Comparison of ENCODE assay signal across 1 cellular context in the genomic region with DNA sequence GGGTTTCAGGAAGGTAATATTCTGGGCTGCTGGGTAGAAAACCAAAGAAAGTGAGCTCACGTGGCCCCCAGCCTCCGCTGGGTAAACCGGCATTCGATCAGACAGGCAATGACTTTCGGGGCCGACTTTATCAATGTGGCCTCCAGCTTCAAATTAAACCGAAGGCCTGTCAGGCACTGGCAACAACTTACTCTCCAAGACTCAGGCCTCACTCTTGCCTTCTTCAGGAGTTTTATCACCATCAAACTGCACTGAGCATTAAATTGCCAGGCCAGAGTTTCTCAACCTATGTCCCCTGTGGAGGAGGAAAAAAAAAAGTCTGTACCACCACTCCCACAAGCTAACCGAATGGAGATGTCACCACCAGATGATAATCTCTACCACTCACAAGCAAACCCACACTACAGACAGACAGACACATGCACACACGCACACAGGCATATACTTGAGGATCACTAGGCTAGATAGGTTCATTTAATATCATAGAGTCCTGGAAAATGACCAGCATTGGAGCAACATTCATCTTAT.
TF ChIP-seq lines count a peak whose summit lies in the region.

No MANE protein-coding gene starts in this region.

TF ChIP-seq in K562, 482 proteins besides CTCF, POLR2A, EP300 and RAD21 (continued from another document and continues in another):
- TF ChIP-seq, protein P1, sequence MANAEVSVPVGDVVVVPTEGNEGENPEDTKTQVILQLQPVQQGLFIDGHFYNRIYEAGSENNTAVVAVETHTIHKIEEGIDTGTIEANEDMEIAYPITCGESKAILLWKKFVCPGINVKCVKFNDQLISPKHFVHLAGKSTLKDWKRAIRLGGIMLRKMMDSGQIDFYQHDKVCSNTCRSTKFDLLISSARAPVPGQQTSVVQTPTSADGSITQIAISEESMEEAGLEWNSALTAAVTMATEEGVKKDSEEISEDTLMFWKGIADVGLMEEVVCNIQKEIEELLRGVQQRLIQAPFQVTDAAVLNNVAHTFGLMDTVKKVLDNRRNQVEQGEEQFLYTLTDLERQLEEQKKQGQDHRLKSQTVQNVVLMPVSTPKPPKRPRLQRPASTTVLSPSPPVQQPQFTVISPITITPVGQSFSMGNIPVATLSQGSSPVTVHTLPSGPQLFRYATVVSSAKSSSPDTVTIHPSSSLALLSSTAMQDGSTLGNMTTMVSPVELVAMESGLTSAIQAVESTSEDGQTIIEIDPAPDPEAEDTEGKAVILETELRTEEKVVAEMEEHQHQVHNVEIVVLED (CRISPR knock-in tag; IDR thresholded peaks at IDR 0.05) = 0 out of 2 replicates have a peak, but pooled peaks have one; percentile 12
- TF ChIP-seq HNRNPLL (IDR thresholded peaks at IDR 0.05; ENCODE audit: low read depth, low read length, poor library complexity, severe bottlenecking) (no peak), ZNF431 (CRISPR knock-in tag; IDR thresholded peaks at IDR 0.05) (no peak), SRSF3 (IDR thresholded peaks at IDR 0.05; ENCODE audit: insufficient read depth, low read length) (no peak), CREB3L1 (IDR thresholded peaks at IDR 0.05; ENCODE audit: borderline replicate concordance, low read depth) (0 out of 2 replicates have a peak, but pooled peaks have one; percentile 50), FOXK2 (conservative IDR thresholded peaks at IDR 0.05 in 1 of 2, IDR thresholded peaks at IDR 0.05 in 1 of 2; ENCODE audit: low read depth in 2 of 2) (peak; percentile 43 to 52; a peak in 3 of 4 replicates), ZNF124 (CRISPR knock-in tag; IDR thresholded peaks at IDR 0.05) (no peak), GABPB2 (CRISPR knock-in tag; conservative IDR thresholded peaks at IDR 0.05) (no peak), ZNF780A (CRISPR knock-in tag; IDR thresholded peaks at IDR 0.05) (no peak), ZNF717 (CRISPR knock-in tag; IDR thresholded peaks at IDR 0.05) (no peak), BRD4 (IDR thresholded peaks at IDR 0.05) (no peak), ZNF57 (CRISPR knock-in tag; IDR thresholded peaks at IDR 0.05) (no peak), PHF20 (IDR thresholded peaks at IDR 0.05; ENCODE audit: partially characterized antibody) (no peak), TBP (optimal IDR thresholded peaks at IDR 0.05; ENCODE audit: low read depth, low read length) (peak; percentile 36), MAX (CRISPR knock-in tag; IDR thresholded peaks at IDR 0.05) (peak; percentile 23; the same call in 1 of the 2 replicates), SMARCB1 (IDR thresholded peaks at IDR 0.05; ENCODE audit: insufficient read length, low read depth) (no peak), GTF3C2 (IDR thresholded peaks at IDR 0.05; ENCODE audit: borderline replicate concordance, extremely low read depth, insufficient read length) (no peak), CBX5 (IDR thresholded peaks at IDR 0.05; ENCODE audit: borderline replicate concordance, low read depth) (no peak), MYC (IDR thresholded peaks at IDR 0.05; ENCODE audit: low read depth, low read length) (0 out of 2 replicates have a peak, but pooled peaks have one; percentile 32), MYC (CRISPR knock-in tag; IDR thresholded peaks at IDR 0.05; ENCODE audit: borderline replicate concordance, low read depth) (no peak), MTA2 (IDR thresholded peaks at IDR 0.05; ENCODE audit: low read depth) (no peak; the same call in 1 of the 2 replicates), NBN (IDR thresholded peaks at IDR 0.05; ENCODE audit: low read depth) (peak; percentile 69; the same call in 1 of the 2 replicates), PML (IDR thresholded peaks at IDR 0.05; ENCODE audit: low read length) (peak; percentile 54; the same call in 1 of the 2 replicates), E2F8 (IDR thresholded peaks at IDR 0.05; ENCODE audit: low read depth, partially characterized antibody) (peak; percentile 33), HMG20A (CRISPR knock-in tag; conservative IDR thresholded peaks at IDR 0.05) (0 out of 2 replicates have a peak, but pooled peaks have one; percentile 72), CBFA2T3 (IDR thresholded peaks at IDR 0.05) (peak; percentile 47), ARNT (IDR thresholded peaks at IDR 0.05) (0 out of 4 replicates have a peak, but pooled peaks of 1 of the 2 experiments have one; percentile 29), SREBF2 (CRISPR knock-in tag; IDR thresholded peaks at IDR 0.05) (no peak), KDM1A (IDR thresholded peaks at IDR 0.05) (no peak; a peak in 1 of 4 replicates), ZNF175 (CRISPR knock-in tag; IDR thresholded peaks at IDR 0.05; ENCODE audit: low read depth) (peak; percentile 45; the same call in 1 of the 2 replicates), EHMT2 (IDR thresholded peaks at IDR 0.05) (no peak), MTA1 (IDR thresholded peaks at IDR 0.05; ENCODE audit: borderline replicate concordance) (peak; percentile 69; the same call in 1 of the 2 replicates), ZNF696 (CRISPR knock-in tag; conservative IDR thresholded peaks at IDR 0.05) (no peak)
- TF ChIP-seq, protein P2, sequence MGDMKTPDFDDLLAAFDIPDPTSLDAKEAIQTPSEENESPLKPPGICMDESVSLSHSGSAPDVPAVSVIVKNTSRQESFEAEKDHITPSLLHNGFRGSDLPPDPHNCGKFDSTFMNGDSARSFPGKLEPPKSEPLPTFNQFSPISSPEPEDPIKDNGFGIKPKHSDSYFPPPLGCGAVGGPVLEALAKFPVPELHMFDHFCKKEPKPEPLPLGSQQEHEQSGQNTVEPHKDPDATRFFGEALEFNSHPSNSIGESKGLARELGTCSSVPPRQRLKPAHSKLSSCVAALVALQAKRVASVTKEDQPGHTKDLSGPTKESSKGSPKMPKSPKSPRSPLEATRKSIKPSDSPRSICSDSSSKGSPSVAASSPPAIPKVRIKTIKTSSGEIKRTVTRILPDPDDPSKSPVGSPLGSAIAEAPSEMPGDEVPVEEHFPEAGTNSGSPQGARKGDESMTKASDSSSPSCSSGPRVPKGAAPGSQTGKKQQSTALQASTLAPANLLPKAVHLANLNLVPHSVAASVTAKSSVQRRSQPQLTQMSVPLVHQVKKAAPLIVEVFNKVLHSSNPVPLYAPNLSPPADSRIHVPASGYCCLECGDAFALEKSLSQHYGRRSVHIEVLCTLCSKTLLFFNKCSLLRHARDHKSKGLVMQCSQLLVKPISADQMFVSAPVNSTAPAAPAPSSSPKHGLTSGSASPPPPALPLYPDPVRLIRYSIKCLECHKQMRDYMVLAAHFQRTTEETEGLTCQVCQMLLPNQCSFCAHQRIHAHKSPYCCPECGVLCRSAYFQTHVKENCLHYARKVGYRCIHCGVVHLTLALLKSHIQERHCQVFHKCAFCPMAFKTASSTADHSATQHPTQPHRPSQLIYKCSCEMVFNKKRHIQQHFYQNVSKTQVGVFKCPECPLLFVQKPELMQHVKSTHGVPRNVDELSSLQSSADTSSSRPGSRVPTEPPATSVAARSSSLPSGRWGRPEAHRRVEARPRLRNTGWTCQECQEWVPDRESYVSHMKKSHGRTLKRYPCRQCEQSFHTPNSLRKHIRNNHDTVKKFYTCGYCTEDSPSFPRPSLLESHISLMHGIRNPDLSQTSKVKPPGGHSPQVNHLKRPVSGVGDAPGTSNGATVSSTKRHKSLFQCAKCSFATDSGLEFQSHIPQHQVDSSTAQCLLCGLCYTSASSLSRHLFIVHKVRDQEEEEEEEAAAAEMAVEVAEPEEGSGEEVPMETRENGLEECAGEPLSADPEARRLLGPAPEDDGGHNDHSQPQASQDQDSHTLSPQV (IDR thresholded peaks at IDR 0.05) = peak; percentile 74
- TF ChIP-seq, protein P3, sequence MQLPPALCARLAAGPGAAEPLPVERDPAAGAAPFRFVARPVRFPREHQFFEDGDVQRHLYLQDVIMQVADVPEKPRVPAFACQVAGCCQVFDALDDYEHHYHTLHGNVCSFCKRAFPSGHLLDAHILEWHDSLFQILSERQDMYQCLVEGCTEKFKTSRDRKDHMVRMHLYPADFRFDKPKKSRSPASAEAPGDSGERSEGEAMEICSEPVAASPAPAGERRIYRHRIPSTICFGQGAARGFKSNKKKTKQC (CRISPR knock-in tag; IDR thresholded peaks at IDR 0.05) = no peak
